In genomic region chr6:28488916-28489365, GRCh38 we compare ENCODE assay signal across 1 cellular context.
TF ChIP-seq lines count a peak whose summit lies in the region.

No MANE protein-coding gene starts in this region.

TF ChIP-seq in HEK293, 187 proteins besides CTCF, POLR2A, EP300 and RAD21 (continued from another document and continues in another):
- TF ChIP-seq ZNF639 (tag by site-specific recombination; IDR thresholded peaks at IDR 0.05) (0 out of 2 replicates have a peak, but pooled peaks have one; percentile 23), ZNF548 (tag by site-specific recombination; IDR thresholded peaks at IDR 0.05) (no peak), ZNF692 (tag by site-specific recombination; IDR thresholded peaks at IDR 0.05) (peak; percentile 30; the same call in 1 of the 2 replicates), ZNF223 (tag by site-specific recombination; IDR thresholded peaks at IDR 0.05) (no peak), ZBTB11 (tag by site-specific recombination; conservative IDR thresholded peaks at IDR 0.05; ENCODE audit: low read depth) (no peak), ZNF768 (tag by site-specific recombination; IDR thresholded peaks at IDR 0.05) (no peak), ZNF155 (tag by site-specific recombination; IDR thresholded peaks at IDR 0.05) (no peak), ELK4 (IDR thresholded peaks at IDR 0.05; ENCODE audit: borderline replicate concordance, low read depth, low read length) (no peak), ZSCAN18 (tag by site-specific recombination; IDR thresholded peaks at IDR 0.05) (no peak), ZNF561 (tag by site-specific recombination; IDR thresholded peaks at IDR 0.05; ENCODE audit: borderline replicate concordance) (peak; percentile 85), FEZF1 (tag by site-specific recombination; IDR thresholded peaks at IDR 0.05) (no peak), SP2 (tag by site-specific recombination; IDR thresholded peaks at IDR 0.05) (no peak), ZNF366 (tag by site-specific recombination; conservative IDR thresholded peaks at IDR 0.05) (no peak), ZSCAN30 (tag by site-specific recombination; IDR thresholded peaks at IDR 0.05) (peak; percentile 59; the same call in 1 of the 2 replicates), ZNF184 (tag by site-specific recombination; IDR thresholded peaks at IDR 0.05) (peak; percentile 25; the same call in 1 of the 2 replicates), ZNF785 (tag by site-specific recombination; IDR thresholded peaks at IDR 0.05) (no peak), KLF10 (tag by site-specific recombination; IDR thresholded peaks at IDR 0.05) (0 out of 2 replicates have a peak, but pooled peaks have one; percentile 35), ZNF449 (tag by site-specific recombination; IDR thresholded peaks at IDR 0.05) (peak; percentile 17; the same call in 1 of the 2 replicates), ZNF174 (tag by site-specific recombination; IDR thresholded peaks at IDR 0.05) (no peak), ZBTB10 (tag by site-specific recombination; IDR thresholded peaks at IDR 0.05) (no peak), ZIC2 (tag by site-specific recombination; IDR thresholded peaks at IDR 0.05) (no peak), SCRT2 (tag by site-specific recombination; IDR thresholded peaks at IDR 0.05) (no peak), ZFP41 (tag by site-specific recombination; IDR thresholded peaks at IDR 0.05; ENCODE audit: borderline replicate concordance) (no peak), ZNF2 (tag by site-specific recombination; IDR thresholded peaks at IDR 0.05) (peak; percentile 74), PRDM2 (tag by site-specific recombination; IDR thresholded peaks at IDR 0.05; ENCODE audit: borderline replicate concordance) (no peak), ZNF354C (tag by site-specific recombination; IDR thresholded peaks at IDR 0.05; ENCODE audit: borderline replicate concordance, low read depth) (no peak), ZNF148 (tag by site-specific recombination; IDR thresholded peaks at IDR 0.05; ENCODE audit: borderline replicate concordance) (no peak), ZEB2 (tag by site-specific recombination; IDR thresholded peaks at IDR 0.05) (0 out of 2 replicates have a peak, but pooled peaks have one; percentile 32), ZNF560 (tag by site-specific recombination; IDR thresholded peaks at IDR 0.05; ENCODE audit: borderline replicate concordance) (no peak), ZNF521 (tag by site-specific recombination; IDR thresholded peaks at IDR 0.05) (no peak), KLF7 (tag by site-specific recombination; IDR thresholded peaks at IDR 0.05; ENCODE audit: borderline replicate concordance) (no peak)
